ENCODE assay signal across 39 cellular contexts in the genomic region with DNA sequence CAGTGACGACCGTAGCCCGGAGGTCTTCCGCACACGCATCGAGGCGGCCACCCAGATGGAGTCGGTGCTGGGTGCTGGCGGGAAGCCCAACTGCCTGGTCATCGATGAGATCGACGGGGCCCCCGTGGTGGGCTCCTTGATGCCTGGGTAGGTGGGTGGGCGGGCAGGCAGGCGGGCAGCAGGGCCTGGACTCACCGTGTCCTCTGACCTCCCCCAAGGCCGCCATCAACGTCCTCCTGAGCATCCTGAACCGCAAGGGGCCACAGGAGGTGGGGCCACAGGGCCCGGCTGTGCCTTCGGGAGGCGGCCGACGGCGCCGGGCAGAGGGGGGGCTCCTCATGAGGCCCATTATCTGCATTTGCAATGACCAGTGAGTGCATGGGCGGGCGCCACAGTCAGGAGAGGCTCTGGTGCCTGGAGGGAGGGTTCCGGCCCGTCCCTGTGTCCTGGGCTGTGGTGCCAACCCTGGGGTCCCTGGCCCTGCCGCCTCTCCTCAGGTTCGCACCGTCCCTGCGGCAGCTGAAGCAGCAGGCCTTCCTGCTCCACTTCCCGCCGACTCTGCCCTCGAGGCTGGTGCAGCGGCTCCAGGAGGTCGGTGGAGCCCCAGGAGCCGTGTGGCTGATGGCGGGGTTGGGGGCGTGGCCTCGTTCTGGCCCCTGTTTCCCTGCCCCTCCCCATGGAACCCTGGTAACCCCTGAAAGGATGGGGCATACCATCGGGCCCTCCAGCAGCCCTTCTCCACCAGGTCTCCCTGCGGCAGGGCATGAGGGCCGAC. TPM values are rescaled to one million over a fixed set of nuclear protein-coding genes. Genes with fewer than 3 reads are reported as not detected.
"Had no signal": no experiment of that assay in that cellular context is flagged by ENCODE, and none has a peak within 500 bp of the region (broad histone marks: within the 10 kb centered on the region; RNA-seq: fewer than 3 reads in every experiment).

No MANE protein-coding gene starts in this region.

- H3K4me2 ChIP-seq: KMS-11 had no signal

- H3K27ac ChIP-seq: KMS-11 had no signal

- H3K4me3 ChIP-seq: MG63 had no signal

- H3K27me3 ChIP-seq: MG63 had no signal

- H3K9ac ChIP-seq: KMS-11 had no signal

- H3K9me3 ChIP-seq: MG63 had no signal

- DNase-seq: Karpas-422, Kasumi-1, MG63, MV-4-11, NCI-H1048, NCI-H1092, NCI-H1092 treated with DMSO at 0.1 percent for 48 hours, NCI-H1105, NCI-H1105 treated with DMSO at 0.1 percent for 48 hours, NCI-H1417, NCI-H1417 treated with DMSO at 0.1 percent for 48 hours, NCI-H1436, NCI-H1436 treated with DMSO at 0.1 percent for 48 hours, NCI-H146, NCI-H1694, NCI-H1694 treated with DMSO at 0.1 percent for 48 hours, NCI-H187, NCI-H187 treated with DMSO at 0.1 percent for 48 hours, NCI-H1930, NCI-H2029, NCI-H2029 treated with DMSO at 0.1 percent for 48 hours, NCI-H2081, NCI-H2081 treated with DMSO at 0.1 percent for 48 hours, NCI-H2107, NCI-H2171, NCI-H2171 treated with DMSO at 0.1 percent for 48 hours, NCI-H2227 treated with DMSO at 0.1 percent for 48 hours, NCI-H226, NCI-H345, NCI-H446, NCI-H446 treated with DMSO at 0.1 percent for 48 hours, NCI-H510A, NCI-H510A treated with DMSO at 0.1 percent for 48 hours, NCI-H524 had no signal

RNA-seq across cellular contexts. Expression of gene GNG13, which starts 8.1 kb away (rescaled TPM):
- total RNA-seq: LHCN-M2, M059J, MCF 10A, NCI-H460 had no signal

RNA-seq across cellular contexts. Expression of gene MSLN, which starts 31.9 kb away (rescaled TPM):
- total RNA-seq: LHCN-M2 had no signal
